ENCODE assay signal across 16 cellular contexts in genomic region chr14:22579881-22580280, GRCh38.
"Had no signal": no experiment of that assay in that cellular context is flagged by ENCODE, and none has a peak within 500 bp of the region (broad histone marks: within the 10 kb centered on the region; RNA-seq: fewer than 3 reads in every experiment).

No MANE protein-coding gene starts in this region.

- H3K9me3 Mint-ChIP-seq: activated CD4-positive, alpha-beta T cell treated with anti-CD3 and anti-CD28 coated beads, Interleukin-2, amount 10 ng/mL, durations not matched to agents 7 days and 5 days; central memory CD8-positive, alpha-beta T cell; dendritic cell treated with granulocyte-macrophage colony-stimulating factor and Interleukin-4, amounts not matched to agents 40 ng/mL and 50 ng/mL, for 4 days; mesothelial cell of epicardium; stimulated activated naive B cell treated with anti-CD40 and anti-IgM and Interleukin-4, amounts not matched to agents 10 μg/mL and 1 μg/mL and 100 μg/mL, for 72 hours; T-cell had no signal

- H3K27ac Mint-ChIP-seq: dendritic cell treated with granulocyte-macrophage colony-stimulating factor and Interleukin-4, amounts not matched to agents 40 ng/mL and 50 ng/mL, for 4 days had no signal

- H3K27me3 ChIP-seq: body of pancreas, neutrophil, spleen, upper lobe of left lung had no signal

- H3K27me3 Mint-ChIP-seq: activated CD4-positive, alpha-beta T cell treated with anti-CD3 and anti-CD28 coated beads, Interleukin-2, amount 10 ng/mL, durations not matched to agents 7 days and 5 days; central memory CD8-positive, alpha-beta T cell; dendritic cell treated with granulocyte-macrophage colony-stimulating factor and Interleukin-4, amounts not matched to agents 40 ng/mL and 50 ng/mL, for 4 days; stimulated activated naive B cell treated with anti-CD40 and anti-IgM and Interleukin-4, amounts not matched to agents 10 μg/mL and 1 μg/mL and 100 μg/mL, for 72 hours; T-cell had no signal

- DNase-seq: activated CD4-positive, alpha-beta T cell treated with anti-CD3 and anti-CD28 coated beads, Interleukin-2, amount 10 ng/mL, durations not matched to agents 7 days and 5 days; activated gamma-delta T cell treated with Interleukin-2 at 50 U/mL for 16 hours; body of pancreas; hippocampal formation; psoas muscle; spleen; stimulated activated CD4-positive, alpha-beta T cell treated with anti-CD3 and anti-CD28 coated beads, Interleukin-1b, Interleukin-23, amount 100 ng/mL, for 48 hours; stimulated activated naive B cell treated with anti-CD40 and anti-IgM and Interleukin-4, amounts not matched to agents 10 μg/mL and 1 μg/mL and 100 μg/mL, for 72 hours; T-cell; upper lobe of left lung had no signal

- H3K9me3 ChIP-seq: body of pancreas, neutrophil, psoas muscle, spleen, upper lobe of left lung had no signal

- H3K4me3 Mint-ChIP-seq: central memory CD8-positive, alpha-beta T cell; dendritic cell treated with granulocyte-macrophage colony-stimulating factor and Interleukin-4, amounts not matched to agents 40 ng/mL and 50 ng/mL, for 4 days; mesothelial cell of epicardium; stimulated activated naive B cell treated with anti-CD40 and anti-IgM and Interleukin-4, amounts not matched to agents 10 μg/mL and 1 μg/mL and 100 μg/mL, for 72 hours had no signal

- H3K4me3 ChIP-seq: body of pancreas, psoas muscle, SK-N-MC, spleen, upper lobe of left lung had no signal

- ATAC-seq: body of pancreas; psoas muscle; sciatic nerve; stimulated activated naive B cell treated with anti-CD40 and anti-IgM and Interleukin-4, amounts not matched to agents 10 μg/mL and 1 μg/mL and 100 μg/mL, for 72 hours; T-cell had no signal

- H3K27ac ChIP-seq: body of pancreas, neutrophil, psoas muscle, SK-N-MC, spleen, upper lobe of left lung had no signal
